9 cellular contexts compared by ENCODE assay signal in the genomic region with DNA sequence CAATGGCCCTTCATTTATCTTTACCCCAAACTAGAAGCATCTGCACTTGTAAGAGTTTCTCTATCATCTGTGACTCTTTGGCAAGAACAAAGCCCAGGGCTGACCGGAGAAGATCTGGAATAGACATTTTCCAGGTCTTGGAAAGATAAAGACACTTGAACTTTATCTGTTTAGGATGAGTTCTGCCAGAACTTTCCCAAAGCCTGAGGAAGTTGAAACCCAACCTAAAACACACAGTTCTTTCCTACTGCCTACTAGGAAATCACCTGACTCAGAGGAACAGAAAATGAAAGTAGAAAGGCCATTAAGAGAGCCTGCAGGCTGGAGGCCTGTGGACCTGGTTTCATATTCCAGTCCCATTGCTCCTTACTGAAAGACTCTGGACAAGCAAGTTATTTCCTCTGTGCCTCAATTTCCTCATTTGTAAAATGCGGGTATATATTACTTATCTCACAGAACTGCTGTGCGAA. TPM values are rescaled to one million over a fixed set of nuclear protein-coding genes. Genes with fewer than 3 reads are reported as not detected.
DNase-seq lines count a peak whose midpoint lies in the region; ATAC-seq and TF ChIP-seq lines count a peak whose summit lies in the region.
"Had no signal": no experiment of that assay in that cellular context is flagged by ENCODE, and none has a peak within 500 bp of the region (broad histone marks: within the 10 kb centered on the region; RNA-seq: fewer than 3 reads in every experiment).

No MANE protein-coding gene starts in this region.

- peaks cover 43% of the 10 kb centered on the region for H3K4me1 Mint-ChIP-seq in activated naive CD8-positive, alpha-beta T cell treated with anti-CD3 and anti-CD28 coated beads for 36 hours

- H3K27ac Mint-ChIP-seq in activated naive CD8-positive, alpha-beta T cell treated with anti-CD3 and anti-CD28 coated beads for 36 hours = peak overlapping the region; percentile 100

- peaks cover 14% of the 10 kb centered on the region for H3K4me1 ChIP-seq in cardiac muscle cell (ENCODE audit: low read depth)

- no peaks in the 10 kb centered on the region for H3K9me3 ChIP-seq in cardiac muscle cell (ENCODE audit: low read depth)

- peaks cover 37% of the 10 kb centered on the region for H3K36me3 Mint-ChIP-seq in activated naive CD8-positive, alpha-beta T cell treated with anti-CD3 and anti-CD28 coated beads for 36 hours

- no peaks in the 10 kb centered on the region for H3K36me3 ChIP-seq in cardiac muscle cell

- no peaks in the 10 kb centered on the region for H3K27me3 ChIP-seq in cardiac muscle cell

- in situ Hi-C loops in ACHN (cut with HindIII; ENCODE audit: low pct_ligation_motif_present, low pct_unique_long_range_greater_than_20kb, low sequenced_read_pairs) = no loop called here

- H3K27ac ChIP-seq in cardiac muscle cell = peak overlapping the region; percentile 82

- peak overlapping the region; percentile 99 for H3K4me3 Mint-ChIP-seq in activated naive CD8-positive, alpha-beta T cell treated with anti-CD3 and anti-CD28 coated beads for 36 hours

- H3K9me3 Mint-ChIP-seq in activated naive CD8-positive, alpha-beta T cell treated with anti-CD3 and anti-CD28 coated beads for 36 hours = no peaks in the 10 kb centered on the region

- H3K27me3 Mint-ChIP-seq in activated naive CD8-positive, alpha-beta T cell treated with anti-CD3 and anti-CD28 coated beads for 36 hours = peaks cover 3% of the 10 kb centered on the region

- TF ChIP-seq CTCF in cardiac muscle cell (IDR thresholded peaks at IDR 0.05; ENCODE audit: low read depth, low read length) = no peak

- ATAC-seq in GM18498 (IDR thresholded peaks at IDR 0.05; ENCODE audit: unreplicated experiment) = peak; percentile 75
- peak; percentile 62 for ATAC-seq in HG02763 (IDR thresholded peaks at IDR 0.05; ENCODE audit: unreplicated experiment)

- peak overlapping the region; percentile 87 for H3K4me3 ChIP-seq in cardiac muscle cell

- DNase-seq in ACHN = peak; percentile 65
- DNase-seq in NCI-H2029 treated with DMSO at 0.1 percent for 48 hours (lab: John Stamatoyannopoulos, UW) = peak; percentile 69
- DNase-seq in activated naive CD8-positive, alpha-beta T cell treated with anti-CD3 and anti-CD28 coated beads for 36 hours = peak; percentile 30
- peak; percentile 44 to 54 for DNase-seq in cardiac muscle cell (ENCODE audit: low read depth in 1 of 2, low spot score in 1 of 2)
- DNase-seq in renal cortical epithelial cell (ENCODE audit: low read depth) = peak; percentile 65
- DNase-seq in cerebellar nuclear complex (lab: John Stamatoyannopoulos, UW) = no peak

RNA-seq across cellular contexts. Expression of gene UBE2L6, which starts 1.4 kb away (rescaled TPM):
- 100 to 1,000 TPM; 200 to 208 TPM for total RNA-seq in activated naive CD8-positive, alpha-beta T cell treated with anti-CD3 and anti-CD28 coated beads for 36 hours
- total RNA-seq in cardiac muscle cell = 113 and 129 TPM in 2 replicates
- polyA plus RNA-seq in cardiac muscle cell = 158 and 231 TPM in 2 replicates
- 24.7 and 38.3 TPM in 2 replicates for total RNA-seq in renal cortical epithelial cell

RNA-seq across cellular contexts. Expression of gene SMTNL1, which starts 28.7 kb away (rescaled TPM):
- not detected for total RNA-seq in activated naive CD8-positive, alpha-beta T cell treated with anti-CD3 and anti-CD28 coated beads for 36 hours
- total RNA-seq in cardiac muscle cell (0.11 TPM in 1 of 2 replicates, not detected in the other), renal cortical epithelial cell (not detected in 2 replicates)
- polyA plus RNA-seq in cardiac muscle cell = 0.47 and 0.89 TPM in 2 replicates
- total RNA-seq: NCI-H460 had no signal

RNA-seq across cellular contexts. Expression of gene SERPING1, which starts 31.4 kb away (rescaled TPM):
- total RNA-seq in activated naive CD8-positive, alpha-beta T cell treated with anti-CD3 and anti-CD28 coated beads for 36 hours = under 1 TPM; 0.41 to 0.68 TPM
- total RNA-seq in cardiac muscle cell (42.8 and 51.9 TPM in 2 replicates), renal cortical epithelial cell (4.2 and 61.4 TPM in 2 replicates)
- polyA plus RNA-seq in cardiac muscle cell = 80.7 and 123 TPM in 2 replicates
- total RNA-seq: NCI-H460 had no signal

RNA-seq across cellular contexts. Expression of gene TIMM10, which starts 35.5 kb away (rescaled TPM):
- 100 to 1,000 TPM; 134 to 137 TPM for total RNA-seq in activated naive CD8-positive, alpha-beta T cell treated with anti-CD3 and anti-CD28 coated beads for 36 hours
- 32.6 and 45.1 TPM in 2 replicates for total RNA-seq in cardiac muscle cell
- polyA plus RNA-seq in cardiac muscle cell = 57.3 and 64.7 TPM in 2 replicates
- total RNA-seq in renal cortical epithelial cell = 16.6 and 59.0 TPM in 2 replicates

RNA-seq across cellular contexts. Expression of gene SLC43A1, which starts 50.6 kb away (rescaled TPM):
- total RNA-seq in activated naive CD8-positive, alpha-beta T cell treated with anti-CD3 and anti-CD28 coated beads for 36 hours = 10 to 100 TPM; 36.8 to 37.1 TPM
- total RNA-seq in cardiac muscle cell (13.3 and 24.6 TPM in 2 replicates), renal cortical epithelial cell (1.2 TPM in 2 replicates)
- 11.2 and 23.7 TPM in 2 replicates for polyA plus RNA-seq in cardiac muscle cell

Comparison
In these comparisons a context has a peak if more than half of its experiments do, and no peak if none do; other contexts are left out.
1. DNase-seq: peak in ACHN (single experiment), NCI-H2029 treated with DMSO at 0.1 percent for 48 hours (single experiment), activated naive CD8-positive, alpha-beta T cell treated with anti-CD3 and anti-CD28 coated beads for 36 hours (single experiment), cardiac muscle cell (2 of 2) and renal cortical epithelial cell (single experiment); none in cerebellar nuclear complex (0 of 2).